In the genomic region with DNA sequence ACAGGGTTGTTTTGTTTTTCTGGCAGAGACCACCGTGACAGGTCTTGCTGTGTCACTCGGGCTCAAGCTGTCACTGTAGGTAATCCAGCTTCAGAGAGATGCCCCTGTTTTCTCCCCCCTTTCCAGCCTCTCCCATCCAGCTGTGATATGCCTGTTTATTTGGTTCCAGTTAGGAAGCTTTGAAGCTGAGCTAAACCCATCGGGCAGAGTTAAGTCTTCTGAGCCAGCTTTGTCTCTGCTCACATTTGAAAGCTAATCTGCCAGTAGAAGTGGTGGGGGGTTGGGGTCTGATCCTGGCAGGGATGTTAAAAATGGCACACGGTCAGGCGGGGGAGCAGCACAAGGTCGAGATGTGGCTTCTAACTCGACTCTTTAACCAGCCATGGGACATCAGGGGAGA, we compare ENCODE assay signal across 15 cellular contexts.
"Had no signal": no experiment of that assay in that cellular context is flagged by ENCODE, and none has a peak within 500 bp of the region (broad histone marks: within the 10 kb centered on the region; RNA-seq: fewer than 3 reads in every experiment).

No MANE protein-coding gene starts in this region.

- H3K4me3 ChIP-seq: adrenal gland, esophagus squamous epithelium, lower lobe of right lung, ovary, thoracic aorta had no signal

- H3K27ac Mint-ChIP-seq: activated CD8-positive, alpha-beta memory T cell treated with anti-CD3 and anti-CD28 coated beads, Interleukin-2, amount 10 ng/mL, durations not matched to agents 7 days and 5 days; activated T-helper 2 cell treated with anti-CD3 and anti-CD28 coated beads, Interferon-gamma antibody, Interleukin-2, Interleukin-4, amounts not matched to agents 10 μg/mL and 5 μg/mL and 100 μg/mL, durations not matched to agents 14 hours and 24 hours and 36 hours; mesothelial cell of epicardium; stimulated activated effector memory CD8-positive, alpha-beta T cell treated with anti-CD3 and anti-CD28 coated beads, Interleukin-12 subunit alpha, Interleukin-12 subunit beta, amount 100 ng/mL, for 72 hours had no signal

- H3K27ac ChIP-seq: adrenal gland, esophagus squamous epithelium, lower lobe of right lung, ovary, thoracic aorta had no signal

- H3K36me3 Mint-ChIP-seq: activated CD8-positive, alpha-beta memory T cell treated with anti-CD3 and anti-CD28 coated beads, Interleukin-2, amount 10 ng/mL, durations not matched to agents 7 days and 5 days; stimulated activated effector memory CD8-positive, alpha-beta T cell treated with anti-CD3 and anti-CD28 coated beads, Interleukin-12 subunit alpha, Interleukin-12 subunit beta, amount 100 ng/mL, for 72 hours had no signal

- H3K4me1 ChIP-seq: adrenal gland had no signal

- H3K9me3 Mint-ChIP-seq: activated T-helper 2 cell treated with anti-CD3 and anti-CD28 coated beads, Interferon-gamma antibody, Interleukin-2, Interleukin-4, amounts not matched to agents 10 μg/mL and 5 μg/mL and 100 μg/mL, durations not matched to agents 14 hours and 24 hours and 36 hours; mesothelial cell of epicardium; neural crest cell; stimulated activated effector memory CD8-positive, alpha-beta T cell treated with anti-CD3 and anti-CD28 coated beads, Interleukin-12 subunit alpha, Interleukin-12 subunit beta, amount 100 ng/mL, for 72 hours had no signal

- H3K4me1 Mint-ChIP-seq: activated CD8-positive, alpha-beta memory T cell treated with anti-CD3 and anti-CD28 coated beads, Interleukin-2, amount 10 ng/mL, durations not matched to agents 7 days and 5 days; stimulated activated effector memory CD8-positive, alpha-beta T cell treated with anti-CD3 and anti-CD28 coated beads, Interleukin-12 subunit alpha, Interleukin-12 subunit beta, amount 100 ng/mL, for 72 hours had no signal

- ATAC-seq: lower lobe of right lung had no signal

- H3K36me3 ChIP-seq: adrenal gland, lower lobe of right lung, ovary, thoracic aorta had no signal

- H3K27me3 ChIP-seq: adrenal gland, esophagus squamous epithelium, ovary had no signal

- H3K9me3 ChIP-seq: adrenal gland, esophagus squamous epithelium, lower lobe of right lung, ovary, thoracic aorta had no signal

- H3K4me3 Mint-ChIP-seq: activated CD8-positive, alpha-beta memory T cell treated with anti-CD3 and anti-CD28 coated beads, Interleukin-2, amount 10 ng/mL, durations not matched to agents 7 days and 5 days; mesothelial cell of epicardium; neural crest cell; stimulated activated effector memory CD8-positive, alpha-beta T cell treated with anti-CD3 and anti-CD28 coated beads, Interleukin-12 subunit alpha, Interleukin-12 subunit beta, amount 100 ng/mL, for 72 hours had no signal

- DNase-seq: activated CD4-positive, alpha-beta T cell treated with anti-CD3 and anti-CD28 coated beads, Interleukin-2, amount 50 U/mL, for 4 hours; activated CD4-positive, CD25-positive, alpha-beta regulatory T cell treated with anti-CD3 and anti-CD28 coated beads, Interleukin-2, amount 50 U/mL, for 72 hours; activated CD8-positive, alpha-beta memory T cell treated with anti-CD3 and anti-CD28 coated beads, Interleukin-2, amount 10 ng/mL, durations not matched to agents 7 days and 5 days; activated naive CD4-positive, alpha-beta T cell treated with anti-CD3 and anti-CD28 coated beads, Interleukin-2, amount 50 U/mL, for 16 hours; activated T-cell treated with anti-CD3 and anti-CD28 coated beads, Interleukin-2, amount 50 U/mL, for 1 hour; adrenal gland; esophagus squamous epithelium; lower lobe of right lung; ovary; T-helper 9 cell had no signal
